Comparison of ENCODE assay signal across 8 cellular contexts in genomic region chr5:81850494-81850893, GRCh38.
A peak's percentile ranks its signal among the peaks of the same experiment; 100 is the strongest.
DNase-seq lines count a peak whose midpoint lies in the region; ATAC-seq and TF ChIP-seq lines count a peak whose summit lies in the region.
"Had no signal": no experiment of that assay in that cellular context is flagged by ENCODE, and none has a peak within 500 bp of the region (broad histone marks: within the 10 kb centered on the region; RNA-seq: fewer than 3 reads in every experiment).

No MANE protein-coding gene starts in this region.

- H3K9me3 ChIP-seq in heart left ventricle (no peaks in the 10 kb centered on the region), spleen (no peaks in the 10 kb centered on the region)

- intact Hi-C loops in heart left ventricle (cut with DNase I) (loop anchor here in 9 of 10 donors (1.0 to 10.0 kb wide), 16 partner anchors 60 to 426 kb away; partner anchors contain the start of gene ATG10 (in 7 of the 9)), spleen (cut with DNase I; ENCODE audit: low total_unique reads) (loop anchor here (5.0 kb wide), 3 partner anchors 98 to 338 kb away; partner anchors contain the start of gene SSBP2)

- H3K27me3 ChIP-seq in heart left ventricle: no peaks in the 10 kb centered on the region
- H3K27me3 ChIP-seq in spleen (replicated peaks in 1 of 7): no peaks in the 10 kb centered on the region

- WGBS in heart left ventricle, 4 donors: 37 to 55% (median 47%) methylated on average over 4 of the region's 4 CpGs
- WGBS in spleen, 5 donors: 65 to 84% (median 78%) methylated on average over 4 of the region's 4 CpGs

- TF ChIP-seq CTCF in heart left ventricle (IDR thresholded peaks at IDR 0.05) (no peak), spleen (IDR thresholded peaks at IDR 0.05 in 8 of 11, conservative IDR thresholded peaks at IDR 0.05 in 3 of 11) (no peak)

- ATAC-seq in heart left ventricle (peak in 3 of 4 donors; percentile 21 to 63 (median 58)), GM18873 (IDR thresholded peaks at IDR 0.05; ENCODE audit: low FRiP score, unreplicated experiment) (no peak)

- H3K36me3 ChIP-seq in heart left ventricle: no peaks in the 10 kb centered on the region
- H3K36me3 ChIP-seq in spleen: no peaks in the 10 kb centered on the region

- peak overlapping the region; percentile 80 to 99 (median 92) for H3K27ac ChIP-seq in heart left ventricle
- peak overlapping the region in 5 of 8 donors; percentile 85 to 93 (median 90) for H3K27ac ChIP-seq in spleen

- TF ChIP-seq POLR2A in heart left ventricle (IDR thresholded peaks at IDR 0.05): no peak
- TF ChIP-seq POLR2A in spleen (IDR thresholded peaks at IDR 0.05): no peak

- DNase-seq in HCEC 1CT (peak; percentile 14), SW480 (ENCODE audit: low spot score) (peak; percentile 88), heart left ventricle (peak in 4 of 5 donors; percentile 39 to 60 (median 46)), spleen (no peak), NAMALWA (ENCODE audit: low spot score) (no peak), NCI-H748 treated with DMSO at 0.1 percent for 48 hours (lab: John Stamatoyannopoulos, UW) (no peak)
- DNase-seq: activated CD8-positive, alpha-beta memory T cell treated with anti-CD3 and anti-CD28 coated beads, Interleukin-2, amount 50 U/mL, for 48 hours had no signal

- H3K4me3 ChIP-seq in heart left ventricle: no peak overlapping the region
- peak overlapping the region in 1 of 8 donors; percentile 75 for H3K4me3 ChIP-seq in spleen

- H3K4me1 ChIP-seq in heart left ventricle (peaks cover 0 to 70% (median 44%) of the 10 kb centered on the region in 12 donors), spleen (peaks cover 19 to 36% (median 31%) of the 10 kb centered on the region in 6 donors)

Comparison
In these comparisons a context has a peak if more than half of its experiments do, and no peak if none do; other contexts are left out.
1. DNase-seq: peak in HCEC 1CT (single experiment), SW480 (single experiment) and heart left ventricle (4 of 5); none in spleen (single experiment), NAMALWA (single experiment) and NCI-H748 treated with DMSO at 0.1 percent for 48 hours (single experiment).